Comparison of ENCODE assay signal across 8 cellular contexts in the genomic region with DNA sequence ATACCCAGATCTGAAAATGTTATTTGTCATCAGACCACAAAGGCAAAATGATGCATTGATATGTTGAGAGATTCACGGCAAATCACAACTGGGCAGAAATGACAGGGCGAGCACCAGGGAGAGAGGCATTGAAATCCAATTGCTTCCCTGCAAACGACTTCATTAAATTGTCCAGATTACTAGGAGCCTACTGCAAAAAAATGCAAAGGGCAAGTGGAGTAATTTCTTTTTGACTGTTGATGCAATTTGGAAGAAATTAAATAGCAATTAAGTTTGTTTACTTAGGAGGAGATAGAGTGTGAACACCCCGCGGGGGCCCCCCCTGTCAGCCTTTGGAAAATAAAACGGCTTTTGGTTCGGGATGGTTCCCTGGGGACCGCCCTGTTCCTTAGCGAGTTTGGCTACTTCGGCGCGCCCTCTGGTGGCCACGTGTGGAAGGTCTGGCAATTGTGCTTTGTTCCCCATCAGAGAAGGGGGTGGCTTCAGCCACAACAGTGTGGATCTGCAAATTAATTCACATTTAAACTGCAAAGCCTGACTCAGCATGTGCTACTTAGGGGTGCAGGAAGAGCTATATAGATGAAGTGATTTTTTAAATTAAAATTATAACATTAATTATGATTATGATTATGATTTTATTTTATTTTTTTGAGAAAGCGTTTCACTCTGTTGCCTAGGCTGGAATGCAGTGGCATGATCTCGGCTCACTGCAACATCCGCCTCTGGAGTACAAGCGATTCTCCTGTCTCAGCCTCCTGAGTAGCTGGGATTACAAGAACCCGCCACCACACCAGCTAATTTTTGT. TPM values are rescaled to one million over a fixed set of nuclear protein-coding genes. Genes with fewer than 3 reads are reported as not detected.
DNase-seq lines count a peak whose midpoint lies in the region; ATAC-seq, FAIRE-seq and TF ChIP-seq lines count a peak whose summit lies in the region.

No MANE protein-coding gene starts in this region.

- no peaks in the 10 kb centered on the region for H3K4me1 ChIP-seq in right atrium auricular region
- H3K4me1 ChIP-seq in rectal smooth muscle tissue (ENCODE audit: control insufficient read depth, insufficient read depth, low read length) = no peaks in the 10 kb centered on the region

- no peaks in the 10 kb centered on the region for H3K9me3 ChIP-seq in right atrium auricular region

- no peaks in the 10 kb centered on the region for H3K36me3 Mint-ChIP-seq in T-helper 1 cell treated with Interleukin-12 subunit alpha and Interleukin-12 subunit beta and Interleukin-4 antibody, amounts not matched to agents 30 μg/mL and 1 μg/mL, for 36 hours (ENCODE audit: low read depth)

- H3K9me3 Mint-ChIP-seq in T-helper 1 cell treated with Interleukin-12 subunit alpha and Interleukin-12 subunit beta and Interleukin-4 antibody, amounts not matched to agents 30 μg/mL and 1 μg/mL, for 36 hours = no peaks in the 10 kb centered on the region

- H3K27ac ChIP-seq in right atrium auricular region = no peak overlapping the region
- no peak overlapping the region for H3K27ac ChIP-seq in rectal smooth muscle tissue (ENCODE audit: low read depth, low read length)

- peak; percentile 94 for TF ChIP-seq CTCF in GM10266 (IDR thresholded peaks at IDR 0.05; ENCODE audit: control insufficient read depth, insufficient read depth, low read depth, missing control alignments)
- TF ChIP-seq CTCF in right atrium auricular region (IDR thresholded peaks at IDR 0.05) = peak; percentile 89 to 98

- H3K4me3 ChIP-seq in right atrium auricular region = peak overlapping the region in 1 of 2 donors; percentile 36
- H3K4me3 ChIP-seq in rectal smooth muscle tissue (ENCODE audit: low read length) = peak overlapping the region; percentile 39

- no peaks in the 10 kb centered on the region for H3K36me3 ChIP-seq in right atrium auricular region
- H3K36me3 ChIP-seq in rectal smooth muscle tissue (ENCODE audit: control insufficient read depth, insufficient read depth, low read length) = no peaks in the 10 kb centered on the region

- H3K27me3 Mint-ChIP-seq in T-helper 1 cell treated with Interleukin-12 subunit alpha and Interleukin-12 subunit beta and Interleukin-4 antibody, amounts not matched to agents 30 μg/mL and 1 μg/mL, for 36 hours (ENCODE audit: low read depth) = peaks cover 5% of the 10 kb centered on the region

- H3K27ac Mint-ChIP-seq in T-helper 1 cell treated with Interleukin-12 subunit alpha and Interleukin-12 subunit beta and Interleukin-4 antibody, amounts not matched to agents 30 μg/mL and 1 μg/mL, for 36 hours = no peak overlapping the region

- no peak overlapping the region for H3K9ac ChIP-seq in rectal smooth muscle tissue (ENCODE audit: low read length)

- no peaks in the 10 kb centered on the region for H3K27me3 ChIP-seq in right atrium auricular region
- H3K27me3 ChIP-seq in rectal smooth muscle tissue (ENCODE audit: control insufficient read depth, insufficient read depth, low read length) = no peaks in the 10 kb centered on the region

- peak overlapping the region; percentile 45 for H3K4me3 Mint-ChIP-seq in T-helper 1 cell treated with Interleukin-12 subunit alpha and Interleukin-12 subunit beta and Interleukin-4 antibody, amounts not matched to agents 30 μg/mL and 1 μg/mL, for 36 hours

- H3K4me1 Mint-ChIP-seq in T-helper 1 cell treated with Interleukin-12 subunit alpha and Interleukin-12 subunit beta and Interleukin-4 antibody, amounts not matched to agents 30 μg/mL and 1 μg/mL, for 36 hours (ENCODE audit: low read depth) = peaks cover 7% of the 10 kb centered on the region

- DNase-seq in GM10266 (ENCODE audit: extremely low spot score) (peak; percentile 82), NCI-H128 (lab: John Stamatoyannopoulos, UW; ENCODE audit: unreplicated experiment) (peak; percentile 68), amniotic epithelial cell (ENCODE audit: low read depth) (peak; percentile 40), right atrium auricular region (ENCODE audit: low spot score) (peak; percentile 88), urothelium cell line (ENCODE audit: low spot score) (peak; percentile 83)

- no peak for ATAC-seq in HG02571 (IDR thresholded peaks at IDR 0.05; ENCODE audit: unreplicated experiment)

- no peak for FAIRE-seq in urothelium cell line (lab: Jason Lieb, UNC)

RNA-seq across cellular contexts. Expression of gene TMC7, which starts 14.5 kb away (rescaled TPM):
- under 1 TPM; 0.56 to 0.63 TPM for total RNA-seq in right atrium auricular region

RNA-seq across cellular contexts. Expression of gene SMG1, which starts 43.0 kb away (rescaled TPM):
- 10 to 100 TPM; 35.9 to 49.6 TPM for total RNA-seq in right atrium auricular region
